9 cellular contexts compared by ENCODE assay signal in genomic region chr5:686936-687335, GRCh38. TPM values are rescaled to one million over a fixed set of nuclear protein-coding genes. Genes with fewer than 3 reads are reported as not detected.
A peak's percentile ranks its signal among the peaks of the same experiment; 100 is the strongest.
DNase-seq lines count a peak whose midpoint lies in the region; TF ChIP-seq lines count a peak whose summit lies in the region.
"Not testable (repeated sequence)": the region's sequence is repeated elsewhere in the genome, so short reads cannot be mapped to it uniquely, and the experiment has no call there.
"Had no signal": no experiment of that assay in that cellular context is flagged by ENCODE, and none has a peak within 500 bp of the region (broad histone marks: within the 10 kb centered on the region; RNA-seq: fewer than 3 reads in every experiment).

No MANE protein-coding gene starts in this region.

- TF ChIP-seq EP300 in sigmoid colon (IDR thresholded peaks at IDR 0.05), result not testable (repeated sequence)

- H3K9me2 ChIP-seq in Karpas-422 (replicated peaks; ENCODE audit: insufficient read depth, low read length), result not testable (repeated sequence)

- not testable (repeated sequence) for H2AFZ ChIP-seq in Karpas-422 (ENCODE audit: low read length)

- H3K4me1 ChIP-seq in Karpas-422 (ENCODE audit: low read length); sigmoid colon: not testable (repeated sequence)

- H3K4me2 ChIP-seq in Karpas-422 (ENCODE audit: low read depth, low read length, poor library complexity, severe bottlenecking), result not testable (repeated sequence)

- not testable (repeated sequence) for H3K9ac ChIP-seq in Karpas-422 (ENCODE audit: low read length)

- not testable (repeated sequence) for H3K36me3 Mint-ChIP-seq in type B pancreatic cell

- not testable (repeated sequence) for H3K27me3 ChIP-seq in Karpas-422 (ENCODE audit: low read length); sigmoid colon

- TF ChIP-seq POLR2A in sigmoid colon (IDR thresholded peaks at IDR 0.05), result not testable (repeated sequence)

- H3K4me3 ChIP-seq in Karpas-422 (ENCODE audit: low read length); coronary artery; sigmoid colon: not testable (repeated sequence)

- not testable (repeated sequence) for H3K27ac ChIP-seq in Karpas-422 (ENCODE audit: low read length); coronary artery; sigmoid colon

- not testable (repeated sequence) for H3K27me3 Mint-ChIP-seq in type B pancreatic cell

- not testable (repeated sequence) for H3K4me3 Mint-ChIP-seq in type B pancreatic cell

- H3K9me3 Mint-ChIP-seq in type B pancreatic cell, result not testable (repeated sequence)

- not testable (repeated sequence) for H4K20me1 ChIP-seq in Karpas-422 (ENCODE audit: insufficient read depth, low read depth, low read length)

- H3K79me2 ChIP-seq in Karpas-422 (ENCODE audit: low read length), result not testable (repeated sequence)

- WGBS in sigmoid colon, 2 donors, result 80 to 91% methylated on average over 12 of the region's 12 CpGs

- H3K36me3 ChIP-seq in Karpas-422 (ENCODE audit: insufficient read depth, low read length); sigmoid colon: not testable (repeated sequence)

- TF ChIP-seq CTCF in coronary artery (IDR thresholded peaks at IDR 0.05); sigmoid colon (IDR thresholded peaks at IDR 0.05); type B pancreatic cell (conservative IDR thresholded peaks at IDR 0.05): not testable (repeated sequence)

- DNase-seq in Karpas-422 (peak; percentile 12), coronary artery (ENCODE audit: low spot score) (peak; percentile 63), cardiac septum (ENCODE audit: low spot score) (peak; percentile 53), islet precursor cell (peak; percentile 41), mesenteric fat pad (ENCODE audit: low spot score) (peak; percentile 83), sigmoid colon (peak; percentile 39), type B pancreatic cell (ENCODE audit: extremely low spot score, unreplicated experiment) (peak; percentile 61)
- peak; percentile 30 for DNase-seq in activated CD8-positive, alpha-beta memory T cell treated with anti-CD3 and anti-CD28 coated beads, Interleukin-2, amount 50 U/mL, for 48 hours

- not testable (repeated sequence) for H3K9me3 ChIP-seq in Karpas-422 (ENCODE audit: low read length); sigmoid colon

- H3K4me1 Mint-ChIP-seq in type B pancreatic cell (ENCODE audit: unreplicated experiment), result not testable (repeated sequence)

- not testable (repeated sequence) for H3K27ac Mint-ChIP-seq in type B pancreatic cell

- intact Hi-C loops in cardiac septum (cut with DNase I), result loop anchor here (10.0 kb wide), 1 partner anchor 88 kb away; no protein-coding TSS in a partner anchor
- intact Hi-C loops in sigmoid colon (cut with DNase I), result not testable (repeated sequence)

RNA-seq across cellular contexts. Expression of gene TPPP, which starts 6.2 kb away (rescaled TPM):
- total RNA-seq in Karpas-422 (2014; rRNA removed; shearing (Covaris generic); ENCODE audit: low replicate concordance), result 1.6 and 1.8 TPM in 2 replicates
- total RNA-seq in cardiac septum (7.3 TPM), mesenteric fat pad (5.4 TPM), sigmoid colon (10 to 100 TPM in 1 of 4 donors, 1 to 10 TPM in 3; 7.1 to 15.5 (median 7.6) TPM), type B pancreatic cell (ENCODE audit: low replicate concordance) (3.6 and 5.0 TPM in 2 replicates)
- 1 to 10 TPM in 2 of 3 donors, under 1 TPM in 1; 0.60 to 3.2 (median 2.6) TPM for polyA plus RNA-seq in sigmoid colon
- total RNA-seq: B cell had no signal

Comparison
In these comparisons a context has a peak if more than half of its experiments do, and no peak if none do; other contexts are left out.
1. DNase-seq: peak in every context shown above with its lines; median percentile 83 in mesenteric fat pad; 63 in coronary artery; 61 in type B pancreatic cell; 53 in cardiac septum; 41 in islet precursor cell; 39 in sigmoid colon; 30 in activated CD8-positive, alpha-beta memory T cell treated with anti-CD3 and anti-CD28 coated beads, Interleukin-2, amount 50 U/mL, for 48 hours; 12 in Karpas-422.